In genomic region chr10:20622522-20623270, GRCh38 we compare ENCODE assay signal across 12 cellular contexts.
DNase-seq lines count a peak whose midpoint lies in the region; TF ChIP-seq lines count a peak whose summit lies in the region.
"Had no signal": no experiment of that assay in that cellular context is flagged by ENCODE, and none has a peak within 500 bp of the region (broad histone marks: within the 10 kb centered on the region; RNA-seq: fewer than 3 reads in every experiment).

No MANE protein-coding gene starts in this region.

- no peak overlapping the region for H3K4me3 ChIP-seq in choroid plexus epithelial cell (ENCODE audit: low read depth, low read length)
- no peak overlapping the region for H3K4me3 ChIP-seq in WERI-Rb-1 (ENCODE audit: low read depth, low read length)
- H3K4me3 ChIP-seq: esophagus muscularis mucosa had no signal

- H3K27ac ChIP-seq in C4-2B (peak overlapping the region; percentile 47; the same call in 1 of the 2 replicates), WERI-Rb-1 (no peak overlapping the region)
- H3K27ac ChIP-seq: esophagus muscularis mucosa had no signal

- no peaks in the 10 kb centered on the region for H3K36me3 Mint-ChIP-seq in osteocyte (ENCODE audit: unreplicated experiment)
- no peaks in the 10 kb centered on the region for H3K36me3 Mint-ChIP-seq in progenitor cell of endocrine pancreas (ENCODE audit: insufficient read depth)

- H3K27me3 ChIP-seq in WERI-Rb-1 (ENCODE audit: insufficient read depth, low read depth, severe bottlenecking) = no peaks in the 10 kb centered on the region
- H3K27me3 ChIP-seq: esophagus muscularis mucosa had no signal

- H3K9me3 ChIP-seq in WERI-Rb-1 (ENCODE audit: severe bottlenecking) = no peaks in the 10 kb centered on the region
- H3K9me3 ChIP-seq: esophagus muscularis mucosa had no signal

- H3K4me3 Mint-ChIP-seq in osteocyte (ENCODE audit: unreplicated experiment) = no peak overlapping the region
- H3K4me3 Mint-ChIP-seq in progenitor cell of endocrine pancreas (ENCODE audit: low read depth) = no peak overlapping the region

- H3K27me3 Mint-ChIP-seq in osteocyte (ENCODE audit: unreplicated experiment) (no peaks in the 10 kb centered on the region), progenitor cell of endocrine pancreas (no peaks in the 10 kb centered on the region)

- TF ChIP-seq CTCF in C4-2B (conservative IDR thresholded peaks at IDR 0.05) (no peak), choroid plexus epithelial cell (conservative IDR thresholded peaks at IDR 0.05; ENCODE audit: low read depth, low read length) (no peak), osteocyte (IDR thresholded peaks at IDR 0.05) (no peak), progenitor cell of endocrine pancreas (IDR thresholded peaks at IDR 0.05; ENCODE audit: unreplicated experiment) (no peak), WERI-Rb-1 (IDR thresholded peaks at IDR 0.05; ENCODE audit: low read depth, low read length) (no peak)

- H3K4me1 Mint-ChIP-seq in osteocyte (ENCODE audit: unreplicated experiment) (peaks cover 16% of the 10 kb centered on the region), progenitor cell of endocrine pancreas (ENCODE audit: low read depth) (peaks cover 7% of the 10 kb centered on the region)

- in situ Hi-C loops in ACHN (cut with HindIII; ENCODE audit: low pct_ligation_motif_present, low pct_unique_long_range_greater_than_20kb, low sequenced_read_pairs) = no loop called here

- H3K9me3 Mint-ChIP-seq in osteocyte (ENCODE audit: unreplicated experiment) (no peaks in the 10 kb centered on the region), progenitor cell of endocrine pancreas (ENCODE audit: low read depth) (no peaks in the 10 kb centered on the region)

- peak in 2 of 3 experiments; percentile 31 to 86 for DNase-seq in NCI-H1417 (lab: John Stamatoyannopoulos, UW)
- DNase-seq in choroid plexus epithelial cell (ENCODE audit: low read depth) = peak; percentile 41
- DNase-seq in osteocyte (ENCODE audit: extremely low spot score, unreplicated experiment) = no peak
- no peak for DNase-seq in progenitor cell of endocrine pancreas (ENCODE audit: low spot score, unreplicated experiment)
- DNase-seq in ACHN = no peak
- DNase-seq in WERI-Rb-1 = no peak
- DNase-seq in HUDEP-2 (lab: John Stamatoyannopoulos, UW; ENCODE audit: unreplicated experiment in 76 of 76) = no peak
- DNase-seq: activated CD4-positive, alpha-beta T cell treated with anti-CD3 and anti-CD28 coated beads for 48 hours; Calu3; stimulated activated CD4-positive, alpha-beta T cell treated with anti-CD3 and anti-CD28 coated beads, Interleukin-2, amount 100 ng/mL, for 24 hours had no signal

- no peaks in the 10 kb centered on the region for H3K36me3 ChIP-seq in WERI-Rb-1
- H3K36me3 ChIP-seq: esophagus muscularis mucosa had no signal

- H3K27ac Mint-ChIP-seq in osteocyte (ENCODE audit: unreplicated experiment) (peak overlapping the region; percentile 82), progenitor cell of endocrine pancreas (no peak overlapping the region)

Comparison
In these comparisons a context has a peak if more than half of its experiments do, and no peak if none do; other contexts are left out.
1. DNase-seq: peak in NCI-H1417 (2 of 3) and choroid plexus epithelial cell (single experiment); none in osteocyte (single experiment), progenitor cell of endocrine pancreas (single experiment), ACHN (single experiment), WERI-Rb-1 (single experiment) and HUDEP-2 (0 of 76).